ENCODE assay signal across 17 cellular contexts in the genomic region with DNA sequence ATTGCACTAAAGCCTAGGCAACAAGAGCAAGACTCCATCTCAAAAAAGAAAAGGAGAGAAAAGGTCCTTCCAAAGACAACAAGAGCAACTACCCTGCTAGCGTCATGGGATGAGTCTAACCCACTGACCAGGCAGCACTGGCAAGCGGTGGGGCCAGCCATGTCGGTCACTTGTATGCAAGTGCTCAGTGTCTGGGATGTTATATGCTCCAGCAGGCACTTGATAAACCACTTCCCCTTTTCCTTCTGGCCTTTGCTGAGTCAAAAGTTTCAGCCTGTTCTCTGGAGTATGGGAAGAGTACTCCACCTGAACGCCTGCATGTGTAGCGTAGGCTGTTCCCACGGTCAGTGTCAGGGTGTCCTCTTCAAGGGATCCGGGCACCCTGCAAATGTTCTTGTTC. TPM values are rescaled to one million over a fixed set of nuclear protein-coding genes. Genes with fewer than 3 reads are reported as not detected.
DNase-seq lines count a peak whose midpoint lies in the region; ATAC-seq and TF ChIP-seq lines count a peak whose summit lies in the region.
"Had no signal": no experiment of that assay in that cellular context is flagged by ENCODE, and none has a peak within 500 bp of the region (broad histone marks: within the 10 kb centered on the region; RNA-seq: fewer than 3 reads in every experiment).

No MANE protein-coding gene starts in this region.

- TF ChIP-seq CTCF in upper lobe of left lung (IDR thresholded peaks at IDR 0.05), result no peak
- no peak for TF ChIP-seq CTCF in CD8-positive, alpha-beta T cell (IDR thresholded peaks at IDR 0.05)

- H3K4me3 ChIP-seq in upper lobe of left lung, result no peak overlapping the region
- no peak overlapping the region for H3K4me3 ChIP-seq in CD8-positive, alpha-beta T cell (ENCODE audit: low read depth, low read length)
- H3K4me3 ChIP-seq: colonic mucosa, gastrocnemius medialis, skin epidermis, transverse colon had no signal

- H3K27me3 Mint-ChIP-seq in activated CD4-positive, alpha-beta memory T cell treated with anti-CD3 and anti-CD28 coated beads, Interleukin-2, amount 10 ng/mL, durations not matched to agents 7 days and 5 days, result no peaks in the 10 kb centered on the region
- no peaks in the 10 kb centered on the region for H3K27me3 Mint-ChIP-seq in activated CD4-positive, alpha-beta memory T cell treated with anti-CD3 and anti-CD28 coated beads for 36 hours
- H3K27me3 Mint-ChIP-seq in CD8-positive, alpha-beta T cell (ENCODE audit: low read depth), result no peaks in the 10 kb centered on the region

- 82 to 86% methylated on average over 7 of the region's 7 CpGs for WGBS in upper lobe of left lung, 2 donors

- peak; percentile 50 to 55 for ATAC-seq in upper lobe of left lung (ENCODE audit: low FRiP score in 2 of 2)
- no peak for ATAC-seq in CD8-positive, alpha-beta T cell
- ATAC-seq: stimulated activated effector memory CD8-positive, alpha-beta T cell treated with anti-CD3 and anti-CD28 coated beads, Interleukin-12 subunit alpha, Interleukin-12 subunit beta, amount 100 ng/mL, for 72 hours had no signal

- TF ChIP-seq EP300 in upper lobe of left lung (IDR thresholded peaks at IDR 0.05), result no peak

- no peak overlapping the region for H3K27ac ChIP-seq in upper lobe of left lung
- H3K27ac ChIP-seq in CD8-positive, alpha-beta T cell (ENCODE audit: low read depth, low read length), result no peak overlapping the region
- H3K27ac ChIP-seq: colonic mucosa, gastrocnemius medialis, skin epidermis, transverse colon, WERI-Rb-1 had no signal

- intact Hi-C loops in activated CD4-positive, alpha-beta memory T cell treated with anti-CD3 and anti-CD28 coated beads for 36 hours (cut with micrococcal nuclease), result no loop called here
- intact Hi-C loops in CD8-positive, alpha-beta T cell (cut with DNase I, micrococcal nuclease), result no loop called here

- no peaks in the 10 kb centered on the region for H3K9me3 Mint-ChIP-seq in activated CD4-positive, alpha-beta memory T cell treated with anti-CD3 and anti-CD28 coated beads, Interleukin-2, amount 10 ng/mL, durations not matched to agents 7 days and 5 days
- H3K9me3 Mint-ChIP-seq in activated CD4-positive, alpha-beta memory T cell treated with anti-CD3 and anti-CD28 coated beads for 36 hours, result peaks cover 8% of the 10 kb centered on the region
- no peaks in the 10 kb centered on the region for H3K9me3 Mint-ChIP-seq in CD8-positive, alpha-beta T cell
- H3K9me3 Mint-ChIP-seq: stimulated activated effector memory CD8-positive, alpha-beta T cell treated with anti-CD3 and anti-CD28 coated beads, Interleukin-12 subunit alpha, Interleukin-12 subunit beta, amount 100 ng/mL, for 72 hours had no signal

- no peak for DNase-seq in activated CD4-positive, alpha-beta memory T cell treated with anti-CD3 and anti-CD28 coated beads, Interleukin-2, amount 10 ng/mL, durations not matched to agents 7 days and 5 days
- DNase-seq in activated CD4-positive, alpha-beta memory T cell treated with anti-CD3 and anti-CD28 coated beads for 36 hours, result no peak
- DNase-seq in SKM-1 (lab: John Stamatoyannopoulos, UW; ENCODE audit: unreplicated experiment), result peak; percentile 64
- peak; percentile 10 for DNase-seq in left kidney (ENCODE audit: low read depth, low spot score)
- DNase-seq in upper lobe of left lung, result peak in 1 of 2 donors; percentile 50
- DNase-seq in CD8-positive, alpha-beta T cell, result no peak
- DNase-seq in stimulated activated CD4-positive, alpha-beta T cell treated with anti-CD3 and anti-CD28 coated beads, Interleukin-4, amount 100 ng/mL, for 4 hours, result no peak
- no peak for DNase-seq in SK-N-DZ (ENCODE audit: low spot score)
- DNase-seq: activated effector memory CD4-positive, alpha-beta T cell treated with Interleukin-2 at 50 U/mL for 16 hours; colonic mucosa; gastrocnemius medialis; HCEC 1CT; NCI-H1092 treated with DMSO at 0.1 percent for 48 hours; transverse colon; WERI-Rb-1 had no signal

- H3K27me3 ChIP-seq in upper lobe of left lung, result no peaks in the 10 kb centered on the region
- no peaks in the 10 kb centered on the region for H3K27me3 ChIP-seq in CD8-positive, alpha-beta T cell (ENCODE audit: insufficient read depth, low read length)
- H3K27me3 ChIP-seq: colonic mucosa, gastrocnemius medialis, transverse colon had no signal

- H3K4me1 Mint-ChIP-seq in activated CD4-positive, alpha-beta memory T cell treated with anti-CD3 and anti-CD28 coated beads, Interleukin-2, amount 10 ng/mL, durations not matched to agents 7 days and 5 days, result peaks cover 43% of the 10 kb centered on the region
- H3K4me1 Mint-ChIP-seq in activated CD4-positive, alpha-beta memory T cell treated with anti-CD3 and anti-CD28 coated beads for 36 hours (ENCODE audit: low read depth), result peaks cover 14% of the 10 kb centered on the region
- peaks cover 13% of the 10 kb centered on the region for H3K4me1 Mint-ChIP-seq in CD8-positive, alpha-beta T cell (ENCODE audit: low read depth)

- H3K36me3 Mint-ChIP-seq in activated CD4-positive, alpha-beta memory T cell treated with anti-CD3 and anti-CD28 coated beads, Interleukin-2, amount 10 ng/mL, durations not matched to agents 7 days and 5 days (ENCODE audit: low read depth), result peaks cover 21% of the 10 kb centered on the region
- H3K36me3 Mint-ChIP-seq in activated CD4-positive, alpha-beta memory T cell treated with anti-CD3 and anti-CD28 coated beads for 36 hours, result peaks cover 6% of the 10 kb centered on the region
- peaks cover 25% of the 10 kb centered on the region for H3K36me3 Mint-ChIP-seq in CD8-positive, alpha-beta T cell

- peaks cover 0 to 4% (median 0%) of the 10 kb centered on the region in 4 donors for H3K4me1 ChIP-seq in upper lobe of left lung
- peaks cover 9% of the 10 kb centered on the region for H3K4me1 ChIP-seq in CD8-positive, alpha-beta T cell (ENCODE audit: insufficient read depth, low read length)
- H3K4me1 ChIP-seq: colonic mucosa, gastrocnemius medialis had no signal

- H3K27ac Mint-ChIP-seq in activated CD4-positive, alpha-beta memory T cell treated with anti-CD3 and anti-CD28 coated beads, Interleukin-2, amount 10 ng/mL, durations not matched to agents 7 days and 5 days, result peak overlapping the region; percentile 58
- no peak overlapping the region for H3K27ac Mint-ChIP-seq in activated CD4-positive, alpha-beta memory T cell treated with anti-CD3 and anti-CD28 coated beads for 36 hours
- no peak overlapping the region for H3K27ac Mint-ChIP-seq in CD8-positive, alpha-beta T cell
- H3K27ac Mint-ChIP-seq: stimulated activated effector memory CD8-positive, alpha-beta T cell treated with anti-CD3 and anti-CD28 coated beads, Interleukin-12 subunit alpha, Interleukin-12 subunit beta, amount 100 ng/mL, for 72 hours had no signal

- H3K9me3 ChIP-seq in upper lobe of left lung, result no peaks in the 10 kb centered on the region
- no peaks in the 10 kb centered on the region for H3K9me3 ChIP-seq in CD8-positive, alpha-beta T cell (ENCODE audit: low read length)
- H3K9me3 ChIP-seq: colonic mucosa, gastrocnemius medialis, transverse colon had no signal

- POLR2A ChIA-PET in activated CD4-positive, alpha-beta memory T cell treated with anti-CD3 and anti-CD28 coated beads, Interleukin-2, amount 10 ng/mL, durations not matched to agents 7 days and 5 days (lab: Charles Lee), result no interaction called here
- POLR2A ChIA-PET in activated CD4-positive, alpha-beta memory T cell treated with anti-CD3 and anti-CD28 coated beads for 36 hours (lab: Charles Lee), result no interaction called here
- POLR2A ChIA-PET in CD8-positive, alpha-beta T cell (lab: Charles Lee), result interaction anchor here (0.6 kb wide), 1 partner anchor 38 kb away, joined by 5 read pairs; no protein-coding TSS in a partner anchor

- H3K4me3 Mint-ChIP-seq in activated CD4-positive, alpha-beta memory T cell treated with anti-CD3 and anti-CD28 coated beads, Interleukin-2, amount 10 ng/mL, durations not matched to agents 7 days and 5 days, result no peak overlapping the region
- H3K4me3 Mint-ChIP-seq in activated CD4-positive, alpha-beta memory T cell treated with anti-CD3 and anti-CD28 coated beads for 36 hours, result no peak overlapping the region
- no peak overlapping the region for H3K4me3 Mint-ChIP-seq in CD8-positive, alpha-beta T cell
- H3K4me3 Mint-ChIP-seq: stimulated activated effector memory CD8-positive, alpha-beta T cell treated with anti-CD3 and anti-CD28 coated beads, Interleukin-12 subunit alpha, Interleukin-12 subunit beta, amount 100 ng/mL, for 72 hours had no signal

- CTCF ChIA-PET in activated CD4-positive, alpha-beta memory T cell treated with anti-CD3 and anti-CD28 coated beads, Interleukin-2, amount 10 ng/mL, durations not matched to agents 7 days and 5 days (lab: Charles Lee), result interaction anchor here (0.7 to 6.6 kb wide), 4 partner anchors 15 to 135 kb away, joined by 3 to 49 read pairs (median 4); no protein-coding TSS in a partner anchor
- CTCF ChIA-PET in activated CD4-positive, alpha-beta memory T cell treated with anti-CD3 and anti-CD28 coated beads for 36 hours (lab: Charles Lee), result interaction anchor here (1.0 to 6.0 kb wide), 4 partner anchors 12 to 181 kb away, joined by 3 to 52 read pairs (median 10); no protein-coding TSS in a partner anchor
- CTCF ChIA-PET in CD8-positive, alpha-beta T cell (lab: Charles Lee), result interaction anchor here (1.0 to 10.6 kb wide), 4 partner anchors 53 to 82 kb away, joined by 3 to 75 read pairs (median 22); no protein-coding TSS in a partner anchor

- no peak for TF ChIP-seq POLR2A in upper lobe of left lung (IDR thresholded peaks at IDR 0.05)

- peaks cover 0 to 11% (median 0%) of the 10 kb centered on the region in 4 donors for H3K36me3 ChIP-seq in upper lobe of left lung
- H3K36me3 ChIP-seq in CD8-positive, alpha-beta T cell (ENCODE audit: insufficient read depth, low read length), result no peaks in the 10 kb centered on the region
- H3K36me3 ChIP-seq: colonic mucosa, gastrocnemius medialis, transverse colon, WERI-Rb-1 had no signal

RNA-seq across cellular contexts. Expression of a gene that starts 9.2 kb away (rescaled TPM):
- total RNA-seq in activated CD4-positive, alpha-beta memory T cell treated with anti-CD3 and anti-CD28 coated beads, Interleukin-2, amount 10 ng/mL, durations not matched to agents 7 days and 5 days, result 10 to 100 TPM; 74.1 to 75.0 TPM
- 10 to 100 TPM; 31.2 to 33.4 TPM for total RNA-seq in activated CD4-positive, alpha-beta memory T cell treated with anti-CD3 and anti-CD28 coated beads for 36 hours
- 10 to 100 TPM in 4 of 6 donors, 1 to 10 TPM in 2; 8.8 to 29.5 (median 13.6) TPM for total RNA-seq in upper lobe of left lung
- 1 to 10 TPM; 6.2 to 8.5 TPM for total RNA-seq in CD8-positive, alpha-beta T cell
- polyA plus RNA-seq in SK-N-DZ (2014; cell fraction: cytosol; rRNA removed), result 263 and 287 TPM in 2 replicates
- polyA plus RNA-seq in SK-N-DZ (2014; cell fraction: nucleus; rRNA removed), result 398 TPM in 2 replicates

RNA-seq across cellular contexts. Expression of a gene that starts 17.3 kb away (rescaled TPM):
- total RNA-seq in activated CD4-positive, alpha-beta memory T cell treated with anti-CD3 and anti-CD28 coated beads, Interleukin-2, amount 10 ng/mL, durations not matched to agents 7 days and 5 days, result 100 to 1,000 TPM; 153 to 156 TPM
- 100 to 1,000 TPM; 247 to 248 TPM for total RNA-seq in activated CD4-positive, alpha-beta memory T cell treated with anti-CD3 and anti-CD28 coated beads for 36 hours
- total RNA-seq in upper lobe of left lung, result 100 to 1,000 TPM in 2 of 6 donors, 10 to 100 TPM in 4; 45.1 to 132 (median 86.8) TPM
- 10 to 100 TPM; 15.5 to 23.7 TPM for total RNA-seq in CD8-positive, alpha-beta T cell
- 367 and 387 TPM in 2 replicates for polyA plus RNA-seq in SK-N-DZ (2014; cell fraction: cytosol; rRNA removed)
- polyA plus RNA-seq in SK-N-DZ (2014; cell fraction: nucleus; rRNA removed), result 166 and 262 TPM in 2 replicates

RNA-seq across cellular contexts. Expression of a gene that starts 17.4 kb away (rescaled TPM):
- total RNA-seq in activated CD4-positive, alpha-beta memory T cell treated with anti-CD3 and anti-CD28 coated beads, Interleukin-2, amount 10 ng/mL, durations not matched to agents 7 days and 5 days, result 10 to 100 TPM; 43.0 to 46.6 TPM
- total RNA-seq in activated CD4-positive, alpha-beta memory T cell treated with anti-CD3 and anti-CD28 coated beads for 36 hours, result 10 to 100 TPM; 21.7 to 22.1 TPM
- total RNA-seq in upper lobe of left lung, result 10 to 100 TPM; 26.8 to 92.2 (median 50.3) TPM
- total RNA-seq in CD8-positive, alpha-beta T cell, result 10 to 100 TPM; 14.1 to 19.8 TPM
- polyA plus RNA-seq in SK-N-DZ (2014; cell fraction: cytosol; rRNA removed), result 40.3 and 43.5 TPM in 2 replicates
- 194 and 231 TPM in 2 replicates for polyA plus RNA-seq in SK-N-DZ (2014; cell fraction: nucleus; rRNA removed)

RNA-seq across cellular contexts. Expression of a gene that starts 30.6 kb away (rescaled TPM):
- total RNA-seq in activated CD4-positive, alpha-beta memory T cell treated with anti-CD3 and anti-CD28 coated beads, Interleukin-2, amount 10 ng/mL, durations not matched to agents 7 days and 5 days, result 100 to 1,000 TPM; 145 to 149 TPM
- total RNA-seq in activated CD4-positive, alpha-beta memory T cell treated with anti-CD3 and anti-CD28 coated beads for 36 hours, result 100 to 1,000 TPM in 1 of 2 experiments, 10 to 100 TPM in 1; 98.3 to 104 TPM
- total RNA-seq in upper lobe of left lung, result 100 to 1,000 TPM; 134 to 263 (median 177) TPM
- total RNA-seq in CD8-positive, alpha-beta T cell, result 10 to 100 TPM; 49.0 to 61.4 TPM
- 222 and 238 TPM in 2 replicates for polyA plus RNA-seq in SK-N-DZ (2014; cell fraction: cytosol; rRNA removed)
- polyA plus RNA-seq in SK-N-DZ (2014; cell fraction: nucleus; rRNA removed), result 130 and 183 TPM in 2 replicates

RNA-seq across cellular contexts. Expression of a gene that starts 36.8 kb away (rescaled TPM):
- 100 to 1,000 TPM; 103 to 107 TPM for total RNA-seq in activated CD4-positive, alpha-beta memory T cell treated with anti-CD3 and anti-CD28 coated beads, Interleukin-2, amount 10 ng/mL, durations not matched to agents 7 days and 5 days
- total RNA-seq in activated CD4-positive, alpha-beta memory T cell treated with anti-CD3 and anti-CD28 coated beads for 36 hours, result 10 to 100 TPM; 43.9 to 47.2 TPM
- total RNA-seq in upper lobe of left lung, result 10 to 100 TPM; 11.9 to 39.1 (median 26.6) TPM
- total RNA-seq in CD8-positive, alpha-beta T cell, result 10 to 100 TPM; 22.7 to 23.5 TPM
- 20.8 and 55.9 TPM in 2 replicates for polyA plus RNA-seq in SK-N-DZ (2014; cell fraction: cytosol; rRNA removed)
- polyA plus RNA-seq in SK-N-DZ (2014; cell fraction: nucleus; rRNA removed), result 62.5 and 74.6 TPM in 2 replicates

Comparison
In these comparisons a context has a peak if more than half of its experiments do, and no peak if none do; other contexts are left out.
1. DNase-seq: peak in SKM-1 (single experiment) and left kidney (single experiment); none in activated CD4-positive, alpha-beta memory T cell treated with anti-CD3 and anti-CD28 coated beads, Interleukin-2, amount 10 ng/mL, durations not matched to agents 7 days and 5 days (single experiment), activated CD4-positive, alpha-beta memory T cell treated with anti-CD3 and anti-CD28 coated beads for 36 hours (single experiment), CD8-positive, alpha-beta T cell (0 of 7), stimulated activated CD4-positive, alpha-beta T cell treated with anti-CD3 and anti-CD28 coated beads, Interleukin-4, amount 100 ng/mL, for 4 hours (0 of 2) and SK-N-DZ (single experiment).